ENCODE assay signal across 1 cellular context in the genomic region with DNA sequence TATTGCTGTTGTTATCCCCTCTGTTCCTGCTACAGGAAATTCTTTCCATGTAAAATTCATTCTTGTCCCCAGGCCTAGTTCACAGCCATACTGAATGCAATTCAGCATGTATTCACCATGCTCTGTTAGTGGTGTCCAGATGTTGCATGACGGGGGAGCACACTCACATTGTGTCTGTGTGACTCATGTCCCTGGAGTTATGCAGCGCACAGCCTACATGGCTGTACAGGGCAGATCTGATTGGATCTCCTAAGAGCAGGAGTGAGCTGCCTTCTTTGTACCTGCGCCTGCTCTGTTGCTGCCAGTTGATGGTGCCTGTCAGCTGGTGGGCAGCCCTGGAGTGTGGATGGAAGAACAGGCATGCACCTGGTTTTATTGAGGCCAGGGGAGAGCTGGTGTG.
TF ChIP-seq lines count a peak whose summit lies in the region.

No MANE protein-coding gene starts in this region.

TF ChIP-seq in H1, 55 proteins besides CTCF, POLR2A, EP300 and RAD21:
- TF ChIP-seq RFX5 (IDR thresholded peaks at IDR 0.05; ENCODE audit: borderline replicate concordance, low read depth, low read length), result no peak
- TF ChIP-seq JUN (IDR thresholded peaks at IDR 0.05; ENCODE audit: low read depth, low read length), result no peak
- TF ChIP-seq SIX5 (IDR thresholded peaks at IDR 0.05; ENCODE audit: low read depth, low read length), result no peak
- no peak for TF ChIP-seq FOSL1 (IDR thresholded peaks at IDR 0.05; ENCODE audit: insufficient read depth, low read depth, low read length)
- TF ChIP-seq PHF8 (conservative IDR thresholded peaks at IDR 0.05; ENCODE audit: low read depth, low read length), result no peak
- no peak for TF ChIP-seq ATF3 (IDR thresholded peaks at IDR 0.05; ENCODE audit: insufficient read depth, low read depth, low read length)
- TF ChIP-seq SP1 (IDR thresholded peaks at IDR 0.05; ENCODE audit: low read depth, low read length), result no peak
- TF ChIP-seq KDM5A (IDR thresholded peaks at IDR 0.05; ENCODE audit: low read length), result no peak
- no peak for TF ChIP-seq BCL11A (IDR thresholded peaks at IDR 0.05; ENCODE audit: low read depth in 2 of 2, low read length in 2 of 2)
- no peak for TF ChIP-seq HDAC6 (IDR thresholded peaks at IDR 0.05; ENCODE audit: low read depth, low read length)
- no peak for TF ChIP-seq ASH2L (IDR thresholded peaks at IDR 0.05; ENCODE audit: low read length)
- no peak for TF ChIP-seq CEBPB (IDR thresholded peaks at IDR 0.05; ENCODE audit: low read depth, low read length)
- TF ChIP-seq, protein P1, sequence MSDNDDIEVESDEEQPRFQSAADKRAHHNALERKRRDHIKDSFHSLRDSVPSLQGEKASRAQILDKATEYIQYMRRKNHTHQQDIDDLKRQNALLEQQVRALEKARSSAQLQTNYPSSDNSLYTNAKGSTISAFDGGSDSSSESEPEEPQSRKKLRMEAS (IDR thresholded peaks at IDR 0.05), result no peak
